8 cellular contexts compared by ENCODE assay signal in the genomic region with DNA sequence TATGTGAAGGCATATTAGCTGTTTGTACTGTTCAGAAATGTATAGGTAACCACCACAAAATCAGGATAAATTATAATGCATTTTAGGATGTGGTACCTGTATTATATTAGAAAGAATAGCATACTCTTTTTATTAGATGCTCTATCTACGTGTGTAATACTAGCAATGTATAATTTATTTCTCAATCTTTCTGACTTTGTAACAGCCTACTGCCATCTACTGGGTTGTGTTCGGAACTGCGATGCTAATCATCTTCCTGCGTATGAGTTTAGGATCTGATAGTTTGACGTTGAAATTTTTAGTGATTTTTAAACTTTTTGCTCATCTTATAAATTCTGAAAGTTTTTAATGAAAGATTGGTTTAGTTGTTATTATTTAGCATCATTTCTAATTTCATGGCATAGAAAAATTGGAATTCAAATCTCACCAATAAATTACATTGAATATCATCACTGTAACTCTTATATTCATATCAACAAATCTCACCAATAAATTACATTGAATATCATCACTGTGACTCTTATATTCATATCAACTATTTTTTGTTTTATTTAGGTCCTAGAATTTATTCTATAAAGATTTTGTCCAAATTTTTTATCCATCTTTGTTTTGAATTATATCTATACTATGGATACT.
A peak's percentile ranks its signal among the peaks of the same experiment; 100 is the strongest.
DNase-seq lines count a peak whose midpoint lies in the region; ATAC-seq and TF ChIP-seq lines count a peak whose summit lies in the region.

No MANE protein-coding gene starts in this region.

- in situ Hi-C loops in G401 (cut with HindIII; ENCODE audit: low sequenced_read_pairs): no loop called here

- intact Hi-C loops in tibial artery (cut with DNase I; ENCODE audit: low total_unique reads): no loop called here
- intact Hi-C loops in left cardiac atrium (cut with DNase I): no loop called here

- no peaks in the 10 kb centered on the region for H3K9me3 ChIP-seq in tibial artery

- H3K36me3 ChIP-seq in tibial artery: no peaks in the 10 kb centered on the region

- TF ChIP-seq CTCF in tibial artery (IDR thresholded peaks at IDR 0.05): peak; percentile 55 to 67

- no peaks in the 10 kb centered on the region for H3K27me3 ChIP-seq in tibial artery

- DNase-seq in G401 (ENCODE audit: low spot score) (peak; percentile 9), SK-N-DZ (ENCODE audit: low spot score) (peak; percentile 32), germinal center (ENCODE audit: low spot score) (peak; percentile 2), tibial artery (no peak), left cardiac atrium (no peak)
- no peak for DNase-seq in stimulated activated CD4-positive, alpha-beta T cell treated with anti-CD3 and anti-CD28 coated beads, Interleukin-2, amount 100 ng/mL, for 48 hours

- ATAC-seq in HG02885 (IDR thresholded peaks at IDR 0.05; ENCODE audit: poor library complexity, unreplicated experiment): peak; percentile 65
- ATAC-seq in left cardiac atrium: no peak
- no peak for ATAC-seq in GM18873 (IDR thresholded peaks at IDR 0.05; ENCODE audit: low FRiP score, unreplicated experiment)

- H3K4me1 ChIP-seq in tibial artery: peaks cover 0 to 6% (median 0%) of the 10 kb centered on the region in 4 donors

- no peak overlapping the region for H3K4me3 ChIP-seq in tibial artery

- no peak overlapping the region for H3K27ac ChIP-seq in tibial artery

Comparison
In these comparisons a context has a peak if more than half of its experiments do, and no peak if none do; other contexts are left out.
1. DNase-seq: peak in G401 (single experiment), SK-N-DZ (single experiment) and germinal center (single experiment); none in tibial artery (0 of 2), left cardiac atrium (single experiment) and stimulated activated CD4-positive, alpha-beta T cell treated with anti-CD3 and anti-CD28 coated beads, Interleukin-2, amount 100 ng/mL, for 48 hours (0 of 2).